ENCODE assay signal across 8 cellular contexts in genomic region chr1:17274186-17275170, GRCh38. TPM values are rescaled to one million over a fixed set of nuclear protein-coding genes. Genes with fewer than 3 reads are reported as not detected.
DNase-seq lines count a peak whose midpoint lies in the region; ATAC-seq and TF ChIP-seq lines count a peak whose summit lies in the region.

No MANE protein-coding gene starts in this region.

- H3K36me3 ChIP-seq in SU-DHL-6 (ENCODE audit: low read length) (no peaks in the 10 kb centered on the region), psoas muscle (ENCODE audit: insufficient read depth in 1 of 2, low read depth in 1 of 2) (no peaks in the 10 kb centered on the region)

- no peak overlapping the region for H3K27ac ChIP-seq in SU-DHL-6 (ENCODE audit: low read depth, low read length)
- no peak overlapping the region for H3K27ac ChIP-seq in psoas muscle

- no peak overlapping the region for H3K4me3 ChIP-seq in SU-DHL-6 (ENCODE audit: insufficient read depth, low read length, poor library complexity, severe bottlenecking)
- no peak overlapping the region for H3K4me3 ChIP-seq in psoas muscle

- no peak overlapping the region for H3K9ac ChIP-seq in SU-DHL-6 (ENCODE audit: low read length)

- intact Hi-C loops in psoas muscle (cut with DNase I) (no loop called here), sciatic nerve (cut with DNase I) (no loop called here)

- no peaks in the 10 kb centered on the region for H3K9me2 ChIP-seq in SU-DHL-6 (replicated peaks; ENCODE audit: insufficient read depth, low read length)

- peak; percentile 65 for TF ChIP-seq CTCF in SU-DHL-6 (IDR thresholded peaks at IDR 0.05; ENCODE audit: insufficient read depth, low read length, poor library complexity, severe bottlenecking)
- peak; percentile 38 for TF ChIP-seq CTCF in psoas muscle (IDR thresholded peaks at IDR 0.05)

- peak; percentile 79 for TF ChIP-seq RAD21 in Ishikawa (IDR thresholded peaks at IDR 0.05; ENCODE audit: low read depth)

- H3K9me3 ChIP-seq in SU-DHL-6 (ENCODE audit: insufficient read depth, low read length) (no peaks in the 10 kb centered on the region), psoas muscle (no peaks in the 10 kb centered on the region)

- no peaks in the 10 kb centered on the region for H4K20me1 ChIP-seq in SU-DHL-6 (ENCODE audit: low read depth, low read length)

- 45 to 71% (median 46%) methylated on average over 15 of the region's 15 CpGs for WGBS in psoas muscle, 3 donors

- no peaks in the 10 kb centered on the region for H3K4me1 ChIP-seq in psoas muscle

- H3F3A ChIP-seq in SU-DHL-6 (ENCODE audit: insufficient read depth): no peaks in the 10 kb centered on the region

- no peak for TF ChIP-seq EP300 in Ishikawa (IDR thresholded peaks at IDR 0.05; ENCODE audit: borderline replicate concordance)

- no peaks in the 10 kb centered on the region for H3K79me2 ChIP-seq in SU-DHL-6 (ENCODE audit: insufficient read depth, low read length)

- peak in 1 of 4 donors; percentile 45 for ATAC-seq in psoas muscle
- ATAC-seq in sciatic nerve: no peak

- DNase-seq in activated naive CD4-positive, alpha-beta T cell treated with Interleukin-2 at 50 U/mL for 16 hours: peak; percentile 8
- no peak for DNase-seq in activated naive CD4-positive, alpha-beta T cell treated with anti-CD3 and anti-CD28 coated beads, Interleukin-2, amount 50 U/mL, for 16 hours
- peak; percentile 10 for DNase-seq in fibroblast of peridontal ligament (ENCODE audit: extremely low read depth)
- DNase-seq in psoas muscle: peak in 1 of 2 donors; percentile 35
- DNase-seq in effector CD4-positive, alpha-beta T cell: no peak
- no peak for DNase-seq in sciatic nerve (ENCODE audit: low spot score)

- H3K4me2 ChIP-seq in SU-DHL-6 (ENCODE audit: low read depth, low read length, poor library complexity, severe bottlenecking): no peak overlapping the region

- H3K27me3 ChIP-seq in SU-DHL-6 (ENCODE audit: low read length) (no peaks in the 10 kb centered on the region; the same call in 1 of the 2 replicates), psoas muscle (ENCODE audit: insufficient read depth in 3 of 3, low read length in 2 of 3) (peaks cover 0 to 20% (median 5%) of the 10 kb centered on the region in 3 donors)

- H2AFZ ChIP-seq in SU-DHL-6 (ENCODE audit: low read depth, low read length, severe bottlenecking): no peak overlapping the region

TF ChIP-seq in Ishikawa, 13 proteins besides CTCF, POLR2A, EP300 and RAD21:
- TF ChIP-seq MAX (IDR thresholded peaks at IDR 0.05) (no peak), YY1 (IDR thresholded peaks at IDR 0.05; ENCODE audit: low read depth) (peak; percentile 62; the same call in 1 of the 2 replicates)
TF ChIP-seq in Ishikawa: peak in this region for 1.

RNA-seq across cellular contexts. Expression of gene PADI3, which starts 25.6 kb away (rescaled TPM):
- under 1 TPM in 1 of 4 donors, not detected in 3; 0.09 TPM for total RNA-seq in psoas muscle
- under 1 TPM in 2 of 3 donors, not detected in 1; 0.01 to 0.04 TPM for polyA plus RNA-seq in psoas muscle
- not detected for total RNA-seq in sciatic nerve

RNA-seq across cellular contexts. Expression of gene PADI4, which starts 33.5 kb away (rescaled TPM):
- total RNA-seq in psoas muscle: under 1 TPM in 2 of 4 donors, not detected in 2; 0.54 to 0.58 TPM
- under 1 TPM in 1 of 3 donors, not detected in 2; 0.52 TPM for polyA plus RNA-seq in psoas muscle
- 3.8 TPM for total RNA-seq in sciatic nerve

Comparison
In these comparisons a context has a peak if more than half of its experiments do, and no peak if none do; other contexts are left out.
1. DNase-seq: peak in activated naive CD4-positive, alpha-beta T cell treated with Interleukin-2 at 50 U/mL for 16 hours (single experiment) and fibroblast of peridontal ligament (single experiment); none in activated naive CD4-positive, alpha-beta T cell treated with anti-CD3 and anti-CD28 coated beads, Interleukin-2, amount 50 U/mL, for 16 hours (single experiment), effector CD4-positive, alpha-beta T cell (single experiment) and sciatic nerve (single experiment).